Comparison of ENCODE assay signal across 20 cellular contexts in genomic region chr3:52099006-52099405, GRCh38. TPM values are rescaled to one million over a fixed set of nuclear protein-coding genes. Genes with fewer than 3 reads are reported as not detected.
DNase-seq lines count a peak whose midpoint lies in the region; ATAC-seq and TF ChIP-seq lines count a peak whose summit lies in the region.
"Had no signal": no experiment of that assay in that cellular context is flagged by ENCODE, and none has a peak within 500 bp of the region (broad histone marks: within the 10 kb centered on the region; RNA-seq: fewer than 3 reads in every experiment).

No MANE protein-coding gene starts in this region.

- TF ChIP-seq POLR2A in stomach (IDR thresholded peaks at IDR 0.05) = no peak

- ATAC-seq in activated naive CD8-positive, alpha-beta T cell treated with anti-CD3 and anti-CD28 coated beads, Interleukin-2, amount 50 U/mL, for 24 hours = peak; percentile 22
- ATAC-seq: activated naive CD4-positive, alpha-beta T cell treated with anti-CD3 and anti-CD28 coated beads, Interleukin-2, amount 50 U/mL, for 72 hours; GM23338; K562; stimulated activated naive CD8-positive, alpha-beta T cell treated with anti-CD3 and anti-CD28 coated beads, Interleukin-15, Interleukin-2, amounts not matched to agents 100 U/mL and 50 U/mL, for 24 hours had no signal

- in situ Hi-C loops in KBM-7 (cut with MboI; ENCODE audit: low pct_unique_long_range_greater_than_20kb, low sequenced_read_pairs) = no loop called here

- H3K4me1 ChIP-seq in stomach = no peaks in the 10 kb centered on the region

- H3K27me3 Mint-ChIP-seq in activated naive CD8-positive, alpha-beta T cell treated with anti-CD3 and anti-CD28 coated beads, Interleukin-2, amount 50 U/mL, for 24 hours = no peaks in the 10 kb centered on the region
- H3K27me3 Mint-ChIP-seq in activated naive CD8-positive, alpha-beta T cell treated with anti-CD3 and anti-CD28 coated beads for 36 hours = no peaks in the 10 kb centered on the region
- H3K27me3 Mint-ChIP-seq in dendritic cell treated with granulocyte-macrophage colony-stimulating factor and Interleukin-4, amounts not matched to agents 40 ng/mL and 50 ng/mL, for 4 days = no peaks in the 10 kb centered on the region
- H3K27me3 Mint-ChIP-seq: activated T-cell treated with anti-CD3 and anti-CD28 coated beads, Interleukin-2, amount 50 U/mL, for 24 hours had no signal

- WGBS in stomach, 5 donors = 40 to 66% (median 52%) methylated on average over 3 of the region's 3 CpGs

- peaks cover 0 to 5% (median 0%) of the 10 kb centered on the region in 4 donors for H3K9me3 ChIP-seq in stomach

- no peaks in the 10 kb centered on the region for H3K4me1 Mint-ChIP-seq in activated naive CD8-positive, alpha-beta T cell treated with anti-CD3 and anti-CD28 coated beads, Interleukin-2, amount 50 U/mL, for 24 hours
- no peaks in the 10 kb centered on the region for H3K4me1 Mint-ChIP-seq in activated naive CD8-positive, alpha-beta T cell treated with anti-CD3 and anti-CD28 coated beads for 36 hours
- H3K4me1 Mint-ChIP-seq in dendritic cell treated with granulocyte-macrophage colony-stimulating factor and Interleukin-4, amounts not matched to agents 40 ng/mL and 50 ng/mL, for 4 days (ENCODE audit: low read depth) = peaks cover 34% of the 10 kb centered on the region
- H3K4me1 Mint-ChIP-seq: GM23338 had no signal

- H3K4me3 ChIP-seq in kidney epithelial cell (ENCODE audit: low read depth, low read length) = no peak overlapping the region
- H3K4me3 ChIP-seq in stomach = no peak overlapping the region
- H3K4me3 ChIP-seq: GM23338, K562 had no signal

- no peak for TF ChIP-seq CTCF in kidney epithelial cell (IDR thresholded peaks at IDR 0.05; ENCODE audit: insufficient read depth, low read length, poor library complexity, severe bottlenecking)
- TF ChIP-seq CTCF in stomach (IDR thresholded peaks at IDR 0.05) = no peak

- H3K36me3 ChIP-seq in kidney epithelial cell (ENCODE audit: control insufficient read depth, insufficient read depth, low read length) (no peaks in the 10 kb centered on the region), stomach (no peaks in the 10 kb centered on the region)

- H3K4me3 Mint-ChIP-seq in activated naive CD8-positive, alpha-beta T cell treated with anti-CD3 and anti-CD28 coated beads, Interleukin-2, amount 50 U/mL, for 24 hours = no peak overlapping the region
- no peak overlapping the region for H3K4me3 Mint-ChIP-seq in activated naive CD8-positive, alpha-beta T cell treated with anti-CD3 and anti-CD28 coated beads for 36 hours
- no peak overlapping the region for H3K4me3 Mint-ChIP-seq in dendritic cell treated with granulocyte-macrophage colony-stimulating factor and Interleukin-4, amounts not matched to agents 40 ng/mL and 50 ng/mL, for 4 days
- H3K4me3 Mint-ChIP-seq: activated T-cell treated with anti-CD3 and anti-CD28 coated beads, Interleukin-2, amount 50 U/mL, for 24 hours; GM23338 had no signal

- intact Hi-C loops in dendritic cell treated with granulocyte-macrophage colony-stimulating factor and Interleukin-4, amounts not matched to agents 40 ng/mL and 50 ng/mL, for 4 days (cut with micrococcal nuclease) = no loop called here
- intact Hi-C loops in stomach (cut with DNase I; ENCODE audit: low total_unique reads) = no loop called here

- H3K27ac Mint-ChIP-seq in activated naive CD8-positive, alpha-beta T cell treated with anti-CD3 and anti-CD28 coated beads, Interleukin-2, amount 50 U/mL, for 24 hours = no peak overlapping the region
- no peak overlapping the region for H3K27ac Mint-ChIP-seq in activated naive CD8-positive, alpha-beta T cell treated with anti-CD3 and anti-CD28 coated beads for 36 hours
- peak overlapping the region; percentile 46 for H3K27ac Mint-ChIP-seq in dendritic cell treated with granulocyte-macrophage colony-stimulating factor and Interleukin-4, amounts not matched to agents 40 ng/mL and 50 ng/mL, for 4 days
- H3K27ac Mint-ChIP-seq: activated T-cell treated with anti-CD3 and anti-CD28 coated beads, Interleukin-2, amount 50 U/mL, for 24 hours had no signal

- no peak overlapping the region for H3K27ac ChIP-seq in stomach
- H3K27ac ChIP-seq: C4-2B had no signal

- H3K27me3 ChIP-seq in kidney epithelial cell (ENCODE audit: control insufficient read depth, insufficient read depth, low read length) = no peaks in the 10 kb centered on the region
- no peaks in the 10 kb centered on the region for H3K27me3 ChIP-seq in stomach

- peaks cover 14% of the 10 kb centered on the region for H3K9me3 Mint-ChIP-seq in activated naive CD8-positive, alpha-beta T cell treated with anti-CD3 and anti-CD28 coated beads, Interleukin-2, amount 50 U/mL, for 24 hours
- H3K9me3 Mint-ChIP-seq in activated naive CD8-positive, alpha-beta T cell treated with anti-CD3 and anti-CD28 coated beads for 36 hours = peaks cover 8% of the 10 kb centered on the region
- peaks cover 14% of the 10 kb centered on the region for H3K9me3 Mint-ChIP-seq in dendritic cell treated with granulocyte-macrophage colony-stimulating factor and Interleukin-4, amounts not matched to agents 40 ng/mL and 50 ng/mL, for 4 days
- H3K9me3 Mint-ChIP-seq: GM23338 had no signal

- TF ChIP-seq EP300 in stomach (IDR thresholded peaks at IDR 0.05) = no peak

- DNase-seq in activated naive CD8-positive, alpha-beta T cell treated with anti-CD3 and anti-CD28 coated beads, Interleukin-2, amount 50 U/mL, for 24 hours = no peak
- no peak for DNase-seq in activated naive CD8-positive, alpha-beta T cell treated with anti-CD3 and anti-CD28 coated beads for 36 hours
- DNase-seq in kidney epithelial cell (ENCODE audit: low read depth) (peak; percentile 42), stomach (peak; percentile 35), amygdala (lab: John Stamatoyannopoulos, UW) (no peak), KBM-7 (no peak), epidermal melanocyte (ENCODE audit: insufficient read length, low spot score) (no peak)
- DNase-seq: activated CD4-positive, alpha-beta T cell treated with anti-CD3 and anti-CD28 coated beads, Interleukin-2, amount 50 U/mL, for 48 hours; activated T-cell treated with anti-CD3 and anti-CD28 coated beads, Interleukin-2, amount 50 U/mL, for 24 hours; mesendoderm; NCI-H1105; NCI-H2107; NCI-H69; RPMI8226; stimulated activated naive CD8-positive, alpha-beta T cell treated with anti-CD3 and anti-CD28 coated beads, Interleukin-15, Interleukin-2, amounts not matched to agents 100 U/mL and 50 U/mL, for 24 hours had no signal

- peaks cover 24% of the 10 kb centered on the region for H3K36me3 Mint-ChIP-seq in activated naive CD8-positive, alpha-beta T cell treated with anti-CD3 and anti-CD28 coated beads, Interleukin-2, amount 50 U/mL, for 24 hours (ENCODE audit: low read depth)
- peaks cover 35% of the 10 kb centered on the region for H3K36me3 Mint-ChIP-seq in activated naive CD8-positive, alpha-beta T cell treated with anti-CD3 and anti-CD28 coated beads for 36 hours
- H3K36me3 Mint-ChIP-seq in dendritic cell treated with granulocyte-macrophage colony-stimulating factor and Interleukin-4, amounts not matched to agents 40 ng/mL and 50 ng/mL, for 4 days (ENCODE audit: low read depth) = peaks cover 13% of the 10 kb centered on the region

RNA-seq across cellular contexts. Expression of gene DUSP7, which starts 42.6 kb away (rescaled TPM):
- total RNA-seq in activated naive CD8-positive, alpha-beta T cell treated with anti-CD3 and anti-CD28 coated beads for 36 hours = 10 to 100 TPM; 21.7 to 22.0 TPM
- total RNA-seq in kidney epithelial cell = 23.5 and 27.7 TPM in 2 replicates
- 10 to 100 TPM in 1 of 5 donors, 1 to 10 TPM in 3, under 1 TPM in 1; 0.58 to 23.7 (median 4.6) TPM for total RNA-seq in stomach
- polyA plus RNA-seq in stomach = 10 to 100 TPM in 1 of 3 donors, 1 to 10 TPM in 2; 4.9 to 11.2 (median 5.1) TPM

RNA-seq across cellular contexts. Expression of gene POC1A, which starts 55.2 kb away (rescaled TPM):
- total RNA-seq in activated naive CD8-positive, alpha-beta T cell treated with anti-CD3 and anti-CD28 coated beads for 36 hours = 10 to 100 TPM; 23.8 to 24.8 TPM
- total RNA-seq in kidney epithelial cell (4.0 and 4.7 TPM in 2 replicates), stomach (10 to 100 TPM in 1 of 5 donors, 1 to 10 TPM in 3, not detected in 1; 1.8 to 23.2 (median 3.5) TPM)
- polyA plus RNA-seq in stomach = 1 to 10 TPM; 3.0 to 4.4 (median 3.5) TPM

Comparison
In these comparisons a context has a peak if more than half of its experiments do, and no peak if none do; other contexts are left out.
1. DNase-seq: peak in kidney epithelial cell (single experiment) and stomach (single experiment); none in activated naive CD8-positive, alpha-beta T cell treated with anti-CD3 and anti-CD28 coated beads, Interleukin-2, amount 50 U/mL, for 24 hours (single experiment), activated naive CD8-positive, alpha-beta T cell treated with anti-CD3 and anti-CD28 coated beads for 36 hours (single experiment), amygdala (0 of 56), KBM-7 (single experiment) and epidermal melanocyte (single experiment).